ENCODE assay signal across 14 cellular contexts in genomic region chr5:146906803-146907202, GRCh38. TPM values are rescaled to one million over a fixed set of nuclear protein-coding genes. Genes with fewer than 3 reads are reported as not detected.
DNase-seq lines count a peak whose midpoint lies in the region; TF ChIP-seq lines count a peak whose summit lies in the region.
"Had no signal": no experiment of that assay in that cellular context is flagged by ENCODE, and none has a peak within 500 bp of the region (broad histone marks: within the 10 kb centered on the region; RNA-seq: fewer than 3 reads in every experiment).

No MANE protein-coding gene starts in this region.

- no peaks in the 10 kb centered on the region for H3K4me1 ChIP-seq in thyroid gland
- H3K4me1 ChIP-seq: A549, breast epithelium had no signal

- H3K4me3 Mint-ChIP-seq in progenitor cell of endocrine pancreas (ENCODE audit: low read depth) = no peak overlapping the region

- H3K27me3 ChIP-seq in thyroid gland = no peaks in the 10 kb centered on the region
- H3K27me3 ChIP-seq: breast epithelium had no signal

- no peaks in the 10 kb centered on the region for H3K36me3 ChIP-seq in thyroid gland
- H3K36me3 ChIP-seq: breast epithelium had no signal

- no peak for TF ChIP-seq POLR2A in thyroid gland (IDR thresholded peaks at IDR 0.05)

- no peaks in the 10 kb centered on the region for H3K36me3 Mint-ChIP-seq in progenitor cell of endocrine pancreas (ENCODE audit: insufficient read depth)

- DNase-seq in DMS53 (lab: John Stamatoyannopoulos, UW) (peak; percentile 51), DMS53 treated with DMSO at 0.1 percent for 48 hours (lab: John Stamatoyannopoulos, UW; ENCODE audit: unreplicated experiment) (no peak), M059J (ENCODE audit: low read depth) (peak; percentile 15), ecto neural progenitor cell (ENCODE audit: low spot score) (peak; percentile 53), progenitor cell of endocrine pancreas (ENCODE audit: low spot score, unreplicated experiment) (no peak), NCI-H2029 (lab: John Stamatoyannopoulos, UW) (no peak), thyroid gland (no peak)
- DNase-seq in activated CD8-positive, alpha-beta memory T cell treated with anti-CD3 and anti-CD28 coated beads, Interleukin-2, amount 50 U/mL, for 4 hours = no peak
- DNase-seq: activated CD8-positive, alpha-beta memory T cell treated with anti-CD3 and anti-CD28 coated beads for 24 hours; activated naive CD4-positive, alpha-beta T cell; glutamatergic neuron; NCI-H345 had no signal

- no peaks in the 10 kb centered on the region for H3K9me3 Mint-ChIP-seq in progenitor cell of endocrine pancreas (ENCODE audit: low read depth)

- H3K9me3 ChIP-seq in thyroid gland = no peaks in the 10 kb centered on the region
- H3K9me3 ChIP-seq: A549, breast epithelium had no signal

- H3K27ac ChIP-seq in thyroid gland = no peak overlapping the region
- H3K27ac ChIP-seq: A549, breast epithelium had no signal

- 69 to 72% methylated on average over 5 of the region's 5 CpGs for WGBS in thyroid gland, 2 donors

- no peak overlapping the region for H3K27ac Mint-ChIP-seq in progenitor cell of endocrine pancreas

- no peaks in the 10 kb centered on the region for H3K27me3 Mint-ChIP-seq in progenitor cell of endocrine pancreas

- no peaks in the 10 kb centered on the region for H3K4me1 Mint-ChIP-seq in progenitor cell of endocrine pancreas (ENCODE audit: low read depth)

- intact Hi-C loops in thyroid gland (cut with DNase I) = no loop called here

- TF ChIP-seq CTCF in progenitor cell of endocrine pancreas (IDR thresholded peaks at IDR 0.05; ENCODE audit: unreplicated experiment) (peak; percentile 29), thyroid gland (IDR thresholded peaks at IDR 0.05) (no peak)

- H3K4me3 ChIP-seq in thyroid gland (replicated peaks in 1 of 3) = no peak overlapping the region
- H3K4me3 ChIP-seq: A549, breast epithelium had no signal

RNA-seq across cellular contexts. Expression of gene PPP2R2B, which starts 28.2 kb away (rescaled TPM):
- 7.6 and 9.1 TPM in 2 replicates for total RNA-seq in M059J (2014; rRNA removed; shearing (Covaris generic))
- total RNA-seq in progenitor cell of endocrine pancreas (1.8 and 3.5 TPM in 2 replicates), thyroid gland (1 to 10 TPM; 1.1 to 5.0 (median 2.9) TPM)

Comparison
In these comparisons a context has a peak if more than half of its experiments do, and no peak if none do; other contexts are left out.
1. DNase-seq: peak in DMS53 (single experiment), M059J (single experiment) and ecto neural progenitor cell (single experiment); none in DMS53 treated with DMSO at 0.1 percent for 48 hours (single experiment), progenitor cell of endocrine pancreas (single experiment), NCI-H2029 (single experiment), activated CD8-positive, alpha-beta memory T cell treated with anti-CD3 and anti-CD28 coated beads, Interleukin-2, amount 50 U/mL, for 4 hours (single experiment) and thyroid gland (0 of 2).